Comparison of ENCODE assay signal across 8 cellular contexts in the genomic region with DNA sequence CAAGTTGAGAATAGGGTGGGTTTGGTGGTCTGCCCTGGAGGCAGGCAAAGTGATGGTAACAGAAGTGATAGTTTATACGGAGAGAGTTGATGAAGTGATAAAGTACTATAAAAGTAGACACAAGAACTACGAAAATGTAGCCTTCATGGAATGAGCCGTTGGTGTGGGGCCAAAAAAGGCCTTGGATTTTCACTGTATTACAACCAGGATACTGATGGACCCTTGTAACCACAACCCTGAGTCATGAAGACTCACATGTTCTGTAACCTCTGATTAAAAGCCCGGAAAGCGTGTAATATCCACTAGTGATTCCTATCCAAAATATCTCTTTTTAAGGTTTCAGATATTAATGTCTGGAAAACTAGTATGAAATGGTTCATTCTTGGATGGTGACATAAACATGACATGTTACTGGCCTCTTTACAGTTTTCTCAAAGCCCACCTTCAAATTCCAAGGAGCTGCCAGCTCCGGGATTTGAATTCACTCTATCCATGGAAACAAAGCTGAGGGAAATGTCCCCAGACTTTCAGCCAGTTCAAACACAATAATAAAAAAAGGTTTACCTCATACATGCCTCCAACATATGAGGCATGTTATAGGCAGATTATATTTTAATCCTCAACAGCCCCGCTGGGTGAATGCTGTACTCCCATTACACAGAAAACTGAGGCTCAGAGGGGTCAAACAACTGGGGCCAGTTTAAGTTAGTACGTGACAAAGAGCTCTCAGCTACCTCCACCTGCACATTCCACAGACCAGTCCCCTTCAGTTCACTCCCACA. TPM values are rescaled to one million over a fixed set of nuclear protein-coding genes. Genes with fewer than 3 reads are reported as not detected.
DNase-seq lines count a peak whose midpoint lies in the region; ATAC-seq and TF ChIP-seq lines count a peak whose summit lies in the region.

No MANE protein-coding gene starts in this region.

- no peak for TF ChIP-seq RAD21 in HCT116 (IDR thresholded peaks at IDR 0.05; ENCODE audit: low read depth)

- H3K27ac ChIP-seq in HCT116 (ENCODE audit: low read depth, low read length), result peak overlapping the region; percentile 31; the same call in 1 of the 2 replicates

- CTCF ChIA-PET in HCT116 (lab: Charles Lee), result interaction anchor here (0.7 to 5.3 kb wide), 3 partner anchors 9 to 303 kb away, joined by 3 to 51 read pairs (median 16); a partner anchor contains a TSS

- peaks cover 16 to 35% of the 10 kb centered on the region in 2 experiments for H3K4me1 ChIP-seq in HCT116 (ENCODE audit: control insufficient read depth in 1 of 2, insufficient read depth in 2 of 2, low read length in 2 of 2)

- DNase-seq in AG09309 (ENCODE audit: low read depth), result peak; percentile 89
- DNase-seq in HCT116 (ENCODE audit: low read depth, low spot score), result no peak
- peak; percentile 92 for DNase-seq in astrocyte of the hippocampus (ENCODE audit: low read depth, low spot score)
- DNase-seq in memory B cell (ENCODE audit: low spot score in 2 of 2), result no peak
- DNase-seq in effector CD4-positive, alpha-beta T cell, result no peak
- DNase-seq in G401 (ENCODE audit: low spot score), result no peak

- no peaks in the 10 kb centered on the region for H3K79me2 ChIP-seq in HCT116 (ENCODE audit: insufficient read depth, low read length)

- TF ChIP-seq POLR2A in HCT116 (IDR thresholded peaks at IDR 0.05; ENCODE audit: borderline replicate concordance, extremely low read depth, insufficient read depth, insufficient read length), result no peak

- in situ Hi-C loops in G401 (cut with HindIII; ENCODE audit: low sequenced_read_pairs), result no loop called here

- intact Hi-C loops in HCT116 (cut with micrococcal nuclease), result loop anchor here (5.0 to 10.0 kb wide), 2 partner anchors 120 to 147 kb away; no protein-coding TSS in a partner anchor

- peaks cover 12% of the 10 kb centered on the region for H3K4me1 Mint-ChIP-seq in memory B cell

- H2AFZ ChIP-seq in HCT116 (ENCODE audit: low read depth, low read length, poor library complexity, severe bottlenecking), result no peak overlapping the region

- BruUV-seq in HCT116 (replicated peaks; lab: Mats Ljungman, UMichigan), result no TSS peak

- TF ChIP-seq CTCF in AG09309 (IDR thresholded peaks at IDR 0.05; ENCODE audit: control insufficient read depth, insufficient read depth, low read depth, low read length, missing control alignments), result no peak
- TF ChIP-seq CTCF in HCT116 (IDR thresholded peaks at IDR 0.05 in 2 of 3, conservative IDR thresholded peaks at IDR 0.05 in 1 of 3; ENCODE audit: borderline replicate concordance in 1 of 3, insufficient read depth in 1 of 3, low read depth in 2 of 3, low read length in 2 of 3), result no peak

- H3K27ac Mint-ChIP-seq in memory B cell, result no peak overlapping the region

- H4K20me1 ChIP-seq in HCT116 (ENCODE audit: insufficient read depth), result no peaks in the 10 kb centered on the region

- H3K4me3 Mint-ChIP-seq in memory B cell, result peak overlapping the region; percentile 47

- H3K9me3 ChIP-seq in HCT116 (ENCODE audit: control insufficient read depth in 1 of 2, insufficient read depth in 1 of 2, low read depth in 1 of 2, low read length in 2 of 2), result no peaks in the 10 kb centered on the region

- H3K36me3 Mint-ChIP-seq in memory B cell, result no peaks in the 10 kb centered on the region

- H3K9me2 ChIP-seq in HCT116 (ENCODE audit: insufficient read depth), result no peaks in the 10 kb centered on the region

- H3K36me3 ChIP-seq in HCT116 (ENCODE audit: control insufficient read depth in 1 of 2, insufficient read depth in 2 of 2, low read length in 2 of 2), result no peaks in the 10 kb centered on the region

- H3K9ac ChIP-seq in HCT116 (ENCODE audit: low read length), result no peak overlapping the region

- POLR2A ChIA-PET in HCT116 (lab: Charles Lee), result interaction anchor here (4.0 kb wide), 1 partner anchor 302 kb away, joined by 17 read pairs; a partner anchor contains a TSS

- RAD21 ChIA-PET in HCT116 (lab: Charles Lee; ENCODE audit: low non-redundant PET in 1 of 2, low total read pairs in 2 of 2, uncharacterized antibody in 2 of 2, unreplicated experiment in 2 of 2), result no interaction called here

- H3K27me3 Mint-ChIP-seq in memory B cell, result peaks cover 14% of the 10 kb centered on the region

- no peaks in the 10 kb centered on the region for H3K27me3 ChIP-seq in HCT116 (ENCODE audit: insufficient read depth, low read length)

- H3K4me3 ChIP-seq in AG09309 (ENCODE audit: control insufficient read depth, low read depth, low read length), result no peak overlapping the region
- H3K4me3 ChIP-seq in HCT116 (replicated peaks in 1 of 2; ENCODE audit: low read depth in 1 of 2, low read length in 2 of 2), result no peak overlapping the region

- peak overlapping the region; percentile 94; the same call in 1 of the 2 replicates for H3K4me2 ChIP-seq in HCT116 (ENCODE audit: low read length)

- ATAC-seq in HCT116, result no peak
- no peak for ATAC-seq in memory B cell (ENCODE audit: low read depth)
- no peak for ATAC-seq in GM21723 (IDR thresholded peaks at IDR 0.05; ENCODE audit: unreplicated experiment)
- no peak for ATAC-seq in GM21360 (IDR thresholded peaks at IDR 0.05; ENCODE audit: unreplicated experiment)

- no peaks in the 10 kb centered on the region for H3K9me3 Mint-ChIP-seq in memory B cell

TF ChIP-seq in HCT116, 20 proteins besides CTCF, POLR2A, EP300 and RAD21:
- TF ChIP-seq, protein P1, sequence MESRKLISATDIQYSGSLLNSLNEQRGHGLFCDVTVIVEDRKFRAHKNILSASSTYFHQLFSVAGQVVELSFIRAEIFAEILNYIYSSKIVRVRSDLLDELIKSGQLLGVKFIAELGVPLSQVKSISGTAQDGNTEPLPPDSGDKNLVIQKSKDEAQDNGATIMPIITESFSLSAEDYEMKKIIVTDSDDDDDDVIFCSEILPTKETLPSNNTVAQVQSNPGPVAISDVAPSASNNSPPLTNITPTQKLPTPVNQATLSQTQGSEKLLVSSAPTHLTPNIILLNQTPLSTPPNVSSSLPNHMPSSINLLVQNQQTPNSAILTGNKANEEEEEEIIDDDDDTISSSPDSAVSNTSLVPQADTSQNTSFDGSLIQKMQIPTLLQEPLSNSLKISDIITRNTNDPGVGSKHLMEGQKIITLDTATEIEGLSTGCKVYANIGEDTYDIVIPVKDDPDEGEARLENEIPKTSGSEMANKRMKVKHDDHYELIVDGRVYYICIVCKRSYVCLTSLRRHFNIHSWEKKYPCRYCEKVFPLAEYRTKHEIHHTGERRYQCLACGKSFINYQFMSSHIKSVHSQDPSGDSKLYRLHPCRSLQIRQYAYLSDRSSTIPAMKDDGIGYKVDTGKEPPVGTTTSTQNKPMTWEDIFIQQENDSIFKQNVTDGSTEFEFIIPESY (IDR thresholded peaks at IDR 0.05; ENCODE audit: extremely low read depth, insufficient replicate concordance, low read length), result no peak
- TF ChIP-seq EGR1 (IDR thresholded peaks at IDR 0.05; ENCODE audit: low read depth) (no peak), ZFX (IDR thresholded peaks at IDR 0.05) (no peak), JUND (IDR thresholded peaks at IDR 0.05) (no peak), SP1 (IDR thresholded peaks at IDR 0.05; ENCODE audit: low read depth) (no peak), SRF (IDR thresholded peaks at IDR 0.05; ENCODE audit: low read depth) (no peak), POLR2AphosphoS5 (IDR thresholded peaks at IDR 0.05; ENCODE audit: low read depth, low read length) (no peak), YY1 (IDR thresholded peaks at IDR 0.05; ENCODE audit: extremely low read depth, insufficient replicate concordance, low read depth, low read length) (no peak), EZH2phosphoT487 (IDR thresholded peaks at IDR 0.05; ENCODE audit: borderline replicate concordance) (no peak)
- TF ChIP-seq, protein P2, sequence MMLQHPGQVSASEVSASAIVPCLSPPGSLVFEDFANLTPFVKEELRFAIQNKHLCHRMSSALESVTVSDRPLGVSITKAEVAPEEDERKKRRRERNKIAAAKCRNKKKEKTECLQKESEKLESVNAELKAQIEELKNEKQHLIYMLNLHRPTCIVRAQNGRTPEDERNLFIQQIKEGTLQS (IDR thresholded peaks at IDR 0.05), result no peak
- TF ChIP-seq, protein P3, sequence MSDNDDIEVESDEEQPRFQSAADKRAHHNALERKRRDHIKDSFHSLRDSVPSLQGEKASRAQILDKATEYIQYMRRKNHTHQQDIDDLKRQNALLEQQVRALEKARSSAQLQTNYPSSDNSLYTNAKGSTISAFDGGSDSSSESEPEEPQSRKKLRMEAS (IDR thresholded peaks at IDR 0.05), result no peak

RNA-seq across cellular contexts. Expression of a gene that starts 55.4 kb away (rescaled TPM):
- total RNA-seq in HCT116 (2021; ENCODE audit: unreplicated experiment), result 69.6 TPM
- 64.7 and 76.7 TPM in 2 replicates for polyA plus RNA-seq in HCT116 (2012)
- 76.4 and 82.1 TPM in 2 replicates for total RNA-seq in G401 (2014; rRNA removed; shearing (Covaris generic))

RNA-seq across cellular contexts. Expression of a gene that starts 55.5 kb away (rescaled TPM):
- total RNA-seq in HCT116 (2021; ENCODE audit: unreplicated experiment), result 58.2 TPM
- polyA plus RNA-seq in HCT116 (2012), result 49.8 and 55.4 TPM in 2 replicates
- total RNA-seq in G401 (2014; rRNA removed; shearing (Covaris generic)), result 7.3 and 10.0 TPM in 2 replicates

Comparison
In these comparisons a context has a peak if more than half of its experiments do, and no peak if none do; other contexts are left out.
1. DNase-seq: peak in AG09309 (single experiment) and astrocyte of the hippocampus (single experiment); none in HCT116 (single experiment), memory B cell (0 of 2), effector CD4-positive, alpha-beta T cell (single experiment) and G401 (single experiment).